In the genomic region with DNA sequence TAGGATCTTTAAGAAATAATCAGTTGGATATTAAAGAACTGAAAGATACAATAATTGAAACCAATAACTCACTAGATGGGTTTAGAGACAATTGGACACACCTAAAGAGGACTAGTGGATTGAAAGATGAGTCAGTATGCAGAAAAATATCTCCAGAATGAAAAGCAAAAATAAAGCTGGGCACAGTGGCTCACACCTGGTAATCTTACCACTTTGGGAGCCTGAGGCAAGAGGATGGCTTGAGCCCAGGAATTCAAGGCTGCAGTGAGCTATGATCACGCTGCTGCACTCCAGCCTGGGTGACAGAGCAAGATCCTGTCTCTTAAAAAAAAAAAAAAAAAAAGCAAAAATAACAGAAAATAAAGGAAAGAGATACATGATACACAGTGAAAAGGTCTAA, we compare ENCODE assay signal across 21 cellular contexts.
"Had no signal": no experiment of that assay in that cellular context is flagged by ENCODE, and none has a peak within 500 bp of the region (broad histone marks: within the 10 kb centered on the region; RNA-seq: fewer than 3 reads in every experiment).

No MANE protein-coding gene starts in this region.

- H3K4me3 ChIP-seq: K562, MG63 had no signal

- H3K27ac ChIP-seq: KMS-11 had no signal

- ATAC-seq: K562 had no signal

- H3K27me3 ChIP-seq: MG63 had no signal

- H3K36me3 ChIP-seq: MG63 had no signal

- H3K9me3 ChIP-seq: MG63, SK-N-SH had no signal

- DNase-seq: Kasumi-1, MG63, NCI-H1092, NCI-H1105 treated with DMSO at 0.1 percent for 48 hours, NCI-H1417 treated with DMSO at 0.1 percent for 48 hours, NCI-H146, NCI-H1694 treated with DMSO at 0.1 percent for 48 hours, NCI-H1930, NCI-H2081, NCI-H2107, NCI-H2227 treated with DMSO at 0.1 percent for 48 hours, NCI-H446, NCI-H510A, NCI-H524 treated with DMSO at 0.1 percent for 48 hours, NCI-H69, NCI-H774, RPMI8226, SHP77, SK-N-SH had no signal
